In genomic region chr7:135390829-135391228, GRCh38 we compare ENCODE assay signal across 26 cellular contexts.
A peak's percentile ranks its signal among the peaks of the same experiment; 100 is the strongest.
DNase-seq lines count a peak whose midpoint lies in the region; ATAC-seq and TF ChIP-seq lines count a peak whose summit lies in the region.
"Had no signal": no experiment of that assay in that cellular context is flagged by ENCODE, and none has a peak within 500 bp of the region (broad histone marks: within the 10 kb centered on the region; RNA-seq: fewer than 3 reads in every experiment).

No MANE protein-coding gene starts in this region.

- H4K20me1 ChIP-seq in DOHH2 (ENCODE audit: control insufficient read depth, insufficient read depth, low read depth, low read length): no peaks in the 10 kb centered on the region; the same call in 1 of the 2 replicates

- no peaks in the 10 kb centered on the region for H3F3A ChIP-seq in DOHH2 (ENCODE audit: control insufficient read depth, insufficient read depth)

- peaks cover 10 to 13% of the 10 kb centered on the region in 2 donors for H3K36me3 Mint-ChIP-seq in activated naive CD4-positive, alpha-beta T cell treated with anti-CD3 and anti-CD28 coated beads, Interleukin-2, amount 50 U/mL, for 72 hours

- ATAC-seq in body of pancreas (peak; percentile 38), GM18519 (IDR thresholded peaks at IDR 0.05; ENCODE audit: low FRiP score, unreplicated experiment) (no peak)
- ATAC-seq in activated naive CD4-positive, alpha-beta T cell treated with anti-CD3 and anti-CD28 coated beads, Interleukin-2, amount 50 U/mL, for 72 hours: no peak
- ATAC-seq: activated CD8-positive, alpha-beta memory T cell treated with anti-CD3 and anti-CD28 coated beads, Interleukin-2, amount 10 ng/mL, durations not matched to agents 7 days and 5 days; activated T-cell treated with anti-CD3 and anti-CD28 coated beads, Interleukin-2, amount 50 U/mL, for 72 hours; left ventricle myocardium superior; naive thymus-derived CD4-positive, alpha-beta T cell had no signal

- 0 out of 2 replicates have a peak, but pooled peaks cover 2% of the 10 kb centered on the region for H3K79me2 ChIP-seq in DOHH2 (ENCODE audit: control insufficient read depth, low read length)

- intact Hi-C loops in body of pancreas (cut with DNase I): no loop called here

- no peak for TF ChIP-seq CTCF in DOHH2 (IDR thresholded peaks at IDR 0.05; ENCODE audit: low read depth, low read length, poor library complexity, severe bottlenecking)
- TF ChIP-seq CTCF in body of pancreas (IDR thresholded peaks at IDR 0.05): no peak

- no peak for TF ChIP-seq POLR2A in body of pancreas (IDR thresholded peaks at IDR 0.05)

- H3K27ac Mint-ChIP-seq in activated naive CD4-positive, alpha-beta T cell treated with anti-CD3 and anti-CD28 coated beads, Interleukin-2, amount 50 U/mL, for 72 hours: no peak overlapping the region
- H3K27ac Mint-ChIP-seq: activated CD4-positive, alpha-beta T cell treated with anti-CD3 and anti-CD28 coated beads, Interleukin-2, amount 10 ng/mL, durations not matched to agents 7 days and 5 days; activated CD8-positive, alpha-beta memory T cell treated with anti-CD3 and anti-CD28 coated beads, Interleukin-2, amount 10 ng/mL, durations not matched to agents 7 days and 5 days; activated naive CD4-positive, alpha-beta T cell treated with anti-CD3 and anti-CD28 coated beads, Interleukin-2, amount 10 ng/mL, durations not matched to agents 7 days and 5 days; naive thymus-derived CD4-positive, alpha-beta T cell; T-helper 2 cell treated with Interferon-gamma antibody and Interleukin-4, amounts not matched to agents 5 μg/mL and 100 μg/mL, for 36 hours had no signal

- H3K4me3 ChIP-seq in DOHH2 (ENCODE audit: low read length): no peak overlapping the region
- no peak overlapping the region for H3K4me3 ChIP-seq in body of pancreas
- H3K4me3 ChIP-seq: cardiac muscle cell, skin epidermis had no signal

- H3K27me3 ChIP-seq in DOHH2 (ENCODE audit: control insufficient read depth, low read length): no peaks in the 10 kb centered on the region
- H3K27me3 ChIP-seq in body of pancreas: no peaks in the 10 kb centered on the region
- H3K27me3 ChIP-seq: cardiac muscle cell had no signal

- H3K9me3 Mint-ChIP-seq in activated naive CD4-positive, alpha-beta T cell treated with anti-CD3 and anti-CD28 coated beads, Interleukin-2, amount 50 U/mL, for 72 hours: no peaks in the 10 kb centered on the region
- H3K9me3 Mint-ChIP-seq: activated CD4-positive, alpha-beta T cell treated with anti-CD3 and anti-CD28 coated beads, Interleukin-2, amount 10 ng/mL, durations not matched to agents 7 days and 5 days; activated naive CD4-positive, alpha-beta T cell treated with anti-CD3 and anti-CD28 coated beads, Interleukin-2, amount 10 ng/mL, durations not matched to agents 7 days and 5 days; activated T-cell treated with anti-CD3 and anti-CD28 coated beads, Interleukin-2, amount 50 U/mL, for 72 hours; naive thymus-derived CD4-positive, alpha-beta T cell; T-helper 2 cell treated with Interferon-gamma antibody and Interleukin-4, amounts not matched to agents 5 μg/mL and 100 μg/mL, for 36 hours had no signal

- no peaks in the 10 kb centered on the region for H3K9me3 ChIP-seq in DOHH2 (ENCODE audit: control insufficient read depth, insufficient read depth, low read length)
- H3K9me3 ChIP-seq in body of pancreas: no peaks in the 10 kb centered on the region

- H3K9me2 ChIP-seq in DOHH2 (replicated peaks; ENCODE audit: control insufficient read depth, low read length): no peaks in the 10 kb centered on the region

- H3K36me3 ChIP-seq in DOHH2 (ENCODE audit: control insufficient read depth, low read length): peaks cover 55% of the 10 kb centered on the region
- H3K36me3 ChIP-seq in body of pancreas (replicated peaks in 1 of 2; ENCODE audit: insufficient read depth in 1 of 2, low read depth in 2 of 2): peaks cover 0 to 6% of the 10 kb centered on the region in 2 donors

- H3K27ac ChIP-seq in DOHH2 (ENCODE audit: low read depth, low read length): no peak overlapping the region
- H3K27ac ChIP-seq in body of pancreas: no peak overlapping the region
- H3K27ac ChIP-seq: cardiac muscle cell, KMS-11, RWPE1, skin epidermis, WERI-Rb-1 had no signal

- DNase-seq in NCI-H1436 (lab: John Stamatoyannopoulos, UW): peak; percentile 45
- peak; percentile 27 for DNase-seq in NCI-H2171 (lab: John Stamatoyannopoulos, UW)
- DNase-seq in body of pancreas: peak in 2 of 4 donors; percentile 15 to 21
- DNase-seq in cerebellar cortex (ENCODE audit: low spot score): no peak
- no peak for DNase-seq in activated naive CD4-positive, alpha-beta T cell treated with anti-CD3 and anti-CD28 coated beads, Interleukin-2, amount 50 U/mL, for 72 hours (ENCODE audit: low spot score in 2 of 2)
- DNase-seq: activated CD4-positive, alpha-beta T cell treated with anti-CD3 and anti-CD28 coated beads, Interleukin-2, amount 10 ng/mL, durations not matched to agents 7 days and 5 days; activated CD8-positive, alpha-beta memory T cell treated with anti-CD3 and anti-CD28 coated beads, Interleukin-2, amount 10 ng/mL, durations not matched to agents 7 days and 5 days; activated naive CD4-positive, alpha-beta T cell treated with anti-CD3 and anti-CD28 coated beads, Interleukin-2, amount 10 ng/mL, durations not matched to agents 7 days and 5 days; activated T-cell treated with anti-CD3 and anti-CD28 coated beads, Interleukin-2, amount 50 U/mL, for 72 hours; anterior cingulate cortex; cortex of kidney; left ventricle myocardium superior; MV-4-11; naive thymus-derived CD4-positive, alpha-beta T cell; NCI-H524; occipital lobe; stimulated activated CD4-positive, alpha-beta T cell treated with anti-CD3 and anti-CD28 coated beads, Interleukin-1b, Interleukin-23, amount 100 ng/mL, for 48 hours; trophoblast cell; WERI-Rb-1 had no signal

- H3K4me1 ChIP-seq in DOHH2 (ENCODE audit: control insufficient read depth, low read length) (peaks cover 24% of the 10 kb centered on the region), body of pancreas (peaks cover 14% of the 10 kb centered on the region)

- peak overlapping the region; percentile 39 for H3K4me2 ChIP-seq in DOHH2 (ENCODE audit: low read length)
- H3K4me2 ChIP-seq: KMS-11 had no signal

Comparison
In these comparisons a context has a peak if more than half of its experiments do, and no peak if none do; other contexts are left out.
1. DNase-seq: peak in NCI-H1436 (single experiment) and NCI-H2171 (single experiment); none in cerebellar cortex (single experiment) and activated naive CD4-positive, alpha-beta T cell treated with anti-CD3 and anti-CD28 coated beads, Interleukin-2, amount 50 U/mL, for 72 hours (0 of 2).